In the genomic region with DNA sequence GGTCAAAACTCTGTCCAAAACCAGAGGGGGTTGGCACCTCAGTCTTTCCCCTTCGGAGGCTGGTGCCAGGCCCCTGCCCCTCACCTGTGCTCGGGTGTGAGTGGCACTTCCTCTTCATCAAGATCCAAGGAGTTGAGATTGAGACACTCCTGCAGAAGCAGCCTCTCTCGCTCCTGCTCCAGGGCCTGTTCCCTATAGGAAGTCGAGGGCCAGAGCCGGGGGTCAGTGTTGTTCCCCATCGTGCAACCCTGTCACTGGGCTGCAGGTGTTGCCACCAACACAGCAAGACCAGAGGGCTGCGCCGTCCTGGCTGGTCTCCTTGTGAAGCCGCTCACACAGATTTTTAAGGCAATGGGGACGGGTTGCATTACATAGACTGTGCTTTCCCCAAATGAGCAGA, we compare ENCODE assay signal across 24 cellular contexts. TPM values are rescaled to one million over a fixed set of nuclear protein-coding genes. Genes with fewer than 3 reads are reported as not detected.
DNase-seq lines count a peak whose midpoint lies in the region; ATAC-seq and TF ChIP-seq lines count a peak whose summit lies in the region.
"Had no signal": no experiment of that assay in that cellular context is flagged by ENCODE, and none has a peak within 500 bp of the region (broad histone marks: within the 10 kb centered on the region; RNA-seq: fewer than 3 reads in every experiment).

No MANE protein-coding gene starts in this region.

- intact Hi-C loops in dorsolateral prefrontal cortex (cut with DNase I): no loop called here

- no peak for TF ChIP-seq CTCF in dorsolateral prefrontal cortex (IDR thresholded peaks at IDR 0.05 in 54 of 56, conservative IDR thresholded peaks at IDR 0.05 in 2 of 56; ENCODE audit: low read depth in 1 of 56, partially characterized antibody in 56 of 56)

- H3K4me1 Mint-ChIP-seq in activated naive CD4-positive, alpha-beta T cell treated with anti-CD3 and anti-CD28 coated beads, Interleukin-2, amount 10 ng/mL, durations not matched to agents 7 days and 5 days: peaks cover 97% of the 10 kb centered on the region
- peaks cover 42 to 87% (median 68%) of the 10 kb centered on the region in 4 donors for H3K4me1 Mint-ChIP-seq in naive thymus-derived CD8-positive, alpha-beta T cell
- H3K4me1 Mint-ChIP-seq in stimulated activated effector memory CD8-positive, alpha-beta T cell treated with anti-CD3 and anti-CD28 coated beads, Interleukin-12 subunit alpha, Interleukin-12 subunit beta, amount 100 ng/mL, for 72 hours: peaks cover 47% of the 10 kb centered on the region

- POLR2A ChIA-PET in naive thymus-derived CD8-positive, alpha-beta T cell (lab: Charles Lee): no interaction called here

- peak overlapping the region in 9 of 59 donors; percentile 8 to 94 (median 80) for H3K27ac ChIP-seq in dorsolateral prefrontal cortex
- H3K27ac ChIP-seq: A549, C4-2B, GM23248, SJSA1 had no signal

- no peak for DNase-seq in activated naive CD4-positive, alpha-beta T cell treated with anti-CD3 and anti-CD28 coated beads, Interleukin-2, amount 10 ng/mL, durations not matched to agents 7 days and 5 days
- DNase-seq in activated naive CD4-positive, alpha-beta T cell treated with anti-CD3 and anti-CD28 coated beads, Interleukin-2, amount 50 U/mL, for 16 hours: no peak
- DNase-seq in H7 (peak; percentile 36), cerebellar cortex (ENCODE audit: low spot score) (no peak), dorsolateral prefrontal cortex (no peak), NCI-H526 treated with DMSO at 0.1 percent for 48 hours (lab: John Stamatoyannopoulos, UW) (no peak)
- DNase-seq in naive thymus-derived CD8-positive, alpha-beta T cell: no peak
- DNase-seq in stimulated activated effector memory CD8-positive, alpha-beta T cell treated with anti-CD3 and anti-CD28 coated beads, Interleukin-12 subunit alpha, Interleukin-12 subunit beta, amount 100 ng/mL, for 72 hours (ENCODE audit: low spot score in 2 of 2): no peak
- DNase-seq: AML-193, GM23248, H9, Kasumi-1, NCI-H1105, NCI-H146, NCI-H1930, NCI-H2107, NCI-H524, NCI-H774 had no signal

- H3K27me3 Mint-ChIP-seq in activated naive CD4-positive, alpha-beta T cell treated with anti-CD3 and anti-CD28 coated beads, Interleukin-2, amount 10 ng/mL, durations not matched to agents 7 days and 5 days: peaks cover 10% of the 10 kb centered on the region
- H3K27me3 Mint-ChIP-seq in naive thymus-derived CD8-positive, alpha-beta T cell: peaks cover 0 to 12% (median 3%) of the 10 kb centered on the region in 5 donors

- CTCF ChIA-PET in activated naive CD4-positive, alpha-beta T cell treated with anti-CD3 and anti-CD28 coated beads, Interleukin-2, amount 10 ng/mL, durations not matched to agents 7 days and 5 days (lab: Charles Lee): interaction anchor here (1.0 kb wide), 1 partner anchor 9 kb away, joined by 3 read pairs; no protein-coding TSS in a partner anchor

- H3K36me3 ChIP-seq in H7 (replicated peaks; ENCODE audit: control insufficient read depth, insufficient read depth, low read length): no peaks in the 10 kb centered on the region
- H3K36me3 ChIP-seq: SJSA1 had no signal

- no peak for ATAC-seq in naive thymus-derived CD8-positive, alpha-beta T cell
- no peak for ATAC-seq in stimulated activated effector memory CD8-positive, alpha-beta T cell treated with anti-CD3 and anti-CD28 coated beads, Interleukin-12 subunit alpha, Interleukin-12 subunit beta, amount 100 ng/mL, for 72 hours
- ATAC-seq: A549, K562 had no signal

- H3K4me3 Mint-ChIP-seq in activated naive CD4-positive, alpha-beta T cell treated with anti-CD3 and anti-CD28 coated beads, Interleukin-2, amount 10 ng/mL, durations not matched to agents 7 days and 5 days: no peak overlapping the region
- no peak overlapping the region for H3K4me3 Mint-ChIP-seq in naive thymus-derived CD8-positive, alpha-beta T cell
- H3K4me3 Mint-ChIP-seq in stimulated activated effector memory CD8-positive, alpha-beta T cell treated with anti-CD3 and anti-CD28 coated beads, Interleukin-12 subunit alpha, Interleukin-12 subunit beta, amount 100 ng/mL, for 72 hours: no peak overlapping the region
- H3K4me3 Mint-ChIP-seq: H9 had no signal

- no peaks in the 10 kb centered on the region for H3K9me3 Mint-ChIP-seq in activated naive CD4-positive, alpha-beta T cell treated with anti-CD3 and anti-CD28 coated beads, Interleukin-2, amount 10 ng/mL, durations not matched to agents 7 days and 5 days
- no peaks in the 10 kb centered on the region for H3K9me3 Mint-ChIP-seq in naive thymus-derived CD8-positive, alpha-beta T cell
- no peaks in the 10 kb centered on the region for H3K9me3 Mint-ChIP-seq in stimulated activated effector memory CD8-positive, alpha-beta T cell treated with anti-CD3 and anti-CD28 coated beads, Interleukin-12 subunit alpha, Interleukin-12 subunit beta, amount 100 ng/mL, for 72 hours
- H3K9me3 Mint-ChIP-seq: H9 had no signal

- no peak overlapping the region for H3K4me3 ChIP-seq in H7 (ENCODE audit: insufficient read depth, low read depth, low read length)
- H3K4me3 ChIP-seq in dorsolateral prefrontal cortex: no peak overlapping the region
- H3K4me3 ChIP-seq: A549, GM23248, K562, SJSA1 had no signal

- H3K27me3 ChIP-seq in H7 (ENCODE audit: control insufficient read depth, insufficient read depth, low read length) (no peaks in the 10 kb centered on the region), dorsolateral prefrontal cortex (no peaks in the 10 kb centered on the region)
- H3K27me3 ChIP-seq: SJSA1 had no signal

- peak overlapping the region; percentile 76 for H3K27ac Mint-ChIP-seq in activated naive CD4-positive, alpha-beta T cell treated with anti-CD3 and anti-CD28 coated beads, Interleukin-2, amount 10 ng/mL, durations not matched to agents 7 days and 5 days
- H3K27ac Mint-ChIP-seq in naive thymus-derived CD8-positive, alpha-beta T cell: peak overlapping the region in 7 of 10 donors; percentile 5 to 85 (median 59)
- peak overlapping the region; percentile 70 for H3K27ac Mint-ChIP-seq in stimulated activated effector memory CD8-positive, alpha-beta T cell treated with anti-CD3 and anti-CD28 coated beads, Interleukin-12 subunit alpha, Interleukin-12 subunit beta, amount 100 ng/mL, for 72 hours

- H3K36me3 Mint-ChIP-seq in activated naive CD4-positive, alpha-beta T cell treated with anti-CD3 and anti-CD28 coated beads, Interleukin-2, amount 10 ng/mL, durations not matched to agents 7 days and 5 days: peaks cover 3% of the 10 kb centered on the region
- H3K36me3 Mint-ChIP-seq in naive thymus-derived CD8-positive, alpha-beta T cell: no peaks in the 10 kb centered on the region
- peaks cover 1% of the 10 kb centered on the region for H3K36me3 Mint-ChIP-seq in stimulated activated effector memory CD8-positive, alpha-beta T cell treated with anti-CD3 and anti-CD28 coated beads, Interleukin-12 subunit alpha, Interleukin-12 subunit beta, amount 100 ng/mL, for 72 hours

RNA-seq across cellular contexts. Expression of a gene that starts 18.9 kb away (rescaled TPM):
- total RNA-seq in H7 (2014; rRNA removed; shearing (Covaris generic)): 0.17 and 0.26 TPM in 2 replicates
- total RNA-seq in naive thymus-derived CD8-positive, alpha-beta T cell: 1 to 10 TPM; 2.3 to 3.7 TPM
- polyA plus RNA-seq in naive thymus-derived CD8-positive, alpha-beta T cell: 1 to 10 TPM in 2 of 3 donors, under 1 TPM in 1; 0.66 to 1.3 (median 1.1) TPM
- total RNA-seq in dorsolateral prefrontal cortex: 10 to 100 TPM in 40 of 120 experiments, 1 to 10 TPM in 80; 1.5 to 44.2 (median 8.0) TPM
- total RNA-seq: GM23248, HT1080, M059J, SJSA1 had no signal
